Comparison of ENCODE assay signal across 12 cellular contexts in the genomic region with DNA sequence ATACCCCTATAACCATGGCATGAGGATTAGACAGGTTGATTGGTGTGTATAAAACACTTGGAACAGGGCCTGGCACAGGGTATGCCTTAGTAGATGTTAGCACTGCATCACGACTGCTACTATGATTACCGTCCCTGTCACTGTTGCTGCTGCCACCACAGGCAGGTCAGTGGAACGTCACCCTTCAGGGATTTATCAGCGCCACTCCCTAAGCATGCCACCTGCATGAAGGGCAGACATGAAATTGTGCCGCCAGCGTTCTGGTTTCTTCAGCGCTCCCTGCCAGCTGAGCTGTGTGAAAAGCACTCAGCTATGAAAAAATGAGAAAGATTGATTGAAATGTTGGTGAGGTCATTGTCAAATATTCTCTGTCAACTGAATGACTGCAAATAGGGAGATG.
DNase-seq lines count a peak whose midpoint lies in the region; ATAC-seq and TF ChIP-seq lines count a peak whose summit lies in the region.
"Had no signal": no experiment of that assay in that cellular context is flagged by ENCODE, and none has a peak within 500 bp of the region (broad histone marks: within the 10 kb centered on the region; RNA-seq: fewer than 3 reads in every experiment).

No MANE protein-coding gene starts in this region.

- peaks cover 29% of the 10 kb centered on the region for H3K9me3 Mint-ChIP-seq in WTC11
- H3K9me3 Mint-ChIP-seq: effector memory CD8-positive, alpha-beta T cell had no signal

- H3K27me3 Mint-ChIP-seq in WTC11 (ENCODE audit: low read depth) = no peaks in the 10 kb centered on the region; the same call in 1 of the 2 replicates

- H3K36me3 Mint-ChIP-seq in WTC11 = peaks cover 26% of the 10 kb centered on the region

- no peak overlapping the region for H3K27ac Mint-ChIP-seq in WTC11
- H3K27ac Mint-ChIP-seq: effector memory CD8-positive, alpha-beta T cell had no signal

- H3K9me3 ChIP-seq in right atrium auricular region = no peaks in the 10 kb centered on the region

- TF ChIP-seq POLR2A in NB4 (IDR thresholded peaks at IDR 0.05; ENCODE audit: extremely low read depth, insufficient read length) = no peak

- intact Hi-C loops in left ventricle myocardium superior (cut with micrococcal nuclease) = no loop called here

- ATAC-seq in left ventricle myocardium superior = no peak
- ATAC-seq in WTC11 = peak; percentile 44; the same call in 1 of the 2 replicates
- no peak for ATAC-seq in GM19035 (IDR thresholded peaks at IDR 0.05; ENCODE audit: unreplicated experiment)
- ATAC-seq in HG03520 (IDR thresholded peaks at IDR 0.05; ENCODE audit: unreplicated experiment) = no peak
- ATAC-seq: effector memory CD8-positive, alpha-beta T cell; heart right ventricle had no signal

- no peak overlapping the region for H3K27ac ChIP-seq in right atrium auricular region
- H3K27ac ChIP-seq: heart right ventricle had no signal

- H3K4me1 ChIP-seq in right atrium auricular region = no peaks in the 10 kb centered on the region

- no peaks in the 10 kb centered on the region for H3K36me3 ChIP-seq in right atrium auricular region
- H3K36me3 ChIP-seq: heart right ventricle had no signal

- POLR2A ChIA-PET in WTC11 (lab: Charles Lee) = no interaction called here

- peak; percentile 55 for DNase-seq in right atrium auricular region (ENCODE audit: low spot score)
- DNase-seq in left ventricle myocardium superior = no peak
- peak; percentile 15 for DNase-seq in NB4 (ENCODE audit: low read depth)
- DNase-seq in WTC11 (ENCODE audit: low spot score) = no peak
- no peak for DNase-seq in NCI-H82 treated with DMSO at 0.1 percent for 48 hours (lab: John Stamatoyannopoulos, UW; ENCODE audit: unreplicated experiment)
- no peak for DNase-seq in SK-N-DZ (ENCODE audit: low spot score)
- DNase-seq: AML-193; effector memory CD8-positive, alpha-beta T cell; heart right ventricle; T-helper 9 cell had no signal

- peaks cover 14% of the 10 kb centered on the region for H3K4me1 Mint-ChIP-seq in WTC11

- CTCF ChIA-PET in WTC11 (lab: Charles Lee) = interaction anchor here (1.4 kb wide), 1 partner anchor 485 kb away, joined by 4 read pairs; the partner anchor contains the start of gene RGS6

- no peak overlapping the region for H3K4me3 Mint-ChIP-seq in WTC11
- H3K4me3 Mint-ChIP-seq: effector memory CD8-positive, alpha-beta T cell had no signal

- TF ChIP-seq CTCF in right atrium auricular region (IDR thresholded peaks at IDR 0.05) = peak in 1 of 2 donors; percentile 41
- TF ChIP-seq CTCF in NB4 (IDR thresholded peaks at IDR 0.05; ENCODE audit: low read depth, low read length) = no peak
- TF ChIP-seq CTCF in WTC11 (IDR thresholded peaks at IDR 0.05) = no peak

- no peak overlapping the region for H3K4me3 ChIP-seq in right atrium auricular region
- H3K4me3 ChIP-seq in NB4 (ENCODE audit: low read depth, low read length) = no peak overlapping the region
- H3K4me3 ChIP-seq: heart right ventricle had no signal

- no peaks in the 10 kb centered on the region for H3K27me3 ChIP-seq in right atrium auricular region
- H3K27me3 ChIP-seq: heart right ventricle had no signal

TF ChIP-seq in WTC11, 78 proteins besides CTCF, POLR2A, EP300 and RAD21 (continues in another document):
- no peak for TF ChIP-seq RORB (CRISPR knock-in tag; IDR thresholded peaks at IDR 0.05)
- TF ChIP-seq, protein P1, sequence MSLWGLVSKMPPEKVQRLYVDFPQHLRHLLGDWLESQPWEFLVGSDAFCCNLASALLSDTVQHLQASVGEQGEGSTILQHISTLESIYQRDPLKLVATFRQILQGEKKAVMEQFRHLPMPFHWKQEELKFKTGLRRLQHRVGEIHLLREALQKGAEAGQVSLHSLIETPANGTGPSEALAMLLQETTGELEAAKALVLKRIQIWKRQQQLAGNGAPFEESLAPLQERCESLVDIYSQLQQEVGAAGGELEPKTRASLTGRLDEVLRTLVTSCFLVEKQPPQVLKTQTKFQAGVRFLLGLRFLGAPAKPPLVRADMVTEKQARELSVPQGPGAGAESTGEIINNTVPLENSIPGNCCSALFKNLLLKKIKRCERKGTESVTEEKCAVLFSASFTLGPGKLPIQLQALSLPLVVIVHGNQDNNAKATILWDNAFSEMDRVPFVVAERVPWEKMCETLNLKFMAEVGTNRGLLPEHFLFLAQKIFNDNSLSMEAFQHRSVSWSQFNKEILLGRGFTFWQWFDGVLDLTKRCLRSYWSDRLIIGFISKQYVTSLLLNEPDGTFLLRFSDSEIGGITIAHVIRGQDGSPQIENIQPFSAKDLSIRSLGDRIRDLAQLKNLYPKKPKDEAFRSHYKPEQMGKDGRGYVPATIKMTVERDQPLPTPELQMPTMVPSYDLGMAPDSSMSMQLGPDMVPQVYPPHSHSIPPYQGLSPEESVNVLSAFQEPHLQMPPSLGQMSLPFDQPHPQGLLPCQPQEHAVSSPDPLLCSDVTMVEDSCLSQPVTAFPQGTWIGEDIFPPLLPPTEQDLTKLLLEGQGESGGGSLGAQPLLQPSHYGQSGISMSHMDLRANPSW (CRISPR knock-in tag; conservative IDR thresholded peaks at IDR 0.05; ENCODE audit: low read depth) = no peak
- TF ChIP-seq AR (CRISPR knock-in tag; IDR thresholded peaks at IDR 0.05) = no peak
- no peak for TF ChIP-seq ZBTB43 (CRISPR knock-in tag; IDR thresholded peaks at IDR 0.05)
- no peak for TF ChIP-seq SMAD4 (CRISPR knock-in tag; IDR thresholded peaks at IDR 0.05)
- TF ChIP-seq, protein P2, sequence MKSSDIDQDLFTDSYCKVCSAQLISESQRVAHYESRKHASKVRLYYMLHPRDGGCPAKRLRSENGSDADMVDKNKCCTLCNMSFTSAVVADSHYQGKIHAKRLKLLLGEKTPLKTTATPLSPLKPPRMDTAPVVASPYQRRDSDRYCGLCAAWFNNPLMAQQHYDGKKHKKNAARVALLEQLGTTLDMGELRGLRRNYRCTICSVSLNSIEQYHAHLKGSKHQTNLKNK (CRISPR knock-in tag; IDR thresholded peaks at IDR 0.05) = no peak
- TF ChIP-seq RELA (CRISPR knock-in tag; IDR thresholded peaks at IDR 0.05; ENCODE audit: borderline replicate concordance) = no peak
- no peak for TF ChIP-seq ZNF232 (CRISPR knock-in tag; IDR thresholded peaks at IDR 0.05)
- TF ChIP-seq ATF1 (CRISPR knock-in tag; IDR thresholded peaks at IDR 0.05) = no peak
- no peak for TF ChIP-seq NR2C2 (CRISPR knock-in tag; IDR thresholded peaks at IDR 0.05)

Comparison
In these comparisons a context has a peak if more than half of its experiments do, and no peak if none do; other contexts are left out.
1. DNase-seq: peak in right atrium auricular region (single experiment) and NB4 (single experiment); none in left ventricle myocardium superior (single experiment), WTC11 (single experiment), NCI-H82 treated with DMSO at 0.1 percent for 48 hours (single experiment) and SK-N-DZ (single experiment).